1 cellular context compared by ENCODE assay signal in genomic region chr3:4351164-4351855, GRCh38.
TF ChIP-seq lines count a peak whose summit lies in the region.

No MANE protein-coding gene starts in this region.

TF ChIP-seq in HCT116, 20 proteins besides CTCF, POLR2A, EP300 and RAD21 (continued from another document):
- TF ChIP-seq ZBTB33 (IDR thresholded peaks at IDR 0.05; ENCODE audit: extremely low read depth, insufficient replicate concordance, low read length) (no peak), POLR2AphosphoS5 (IDR thresholded peaks at IDR 0.05; ENCODE audit: low read depth, low read length) (no peak), JUND (IDR thresholded peaks at IDR 0.05) (no peak)
